Comparison of ENCODE assay signal across 8 cellular contexts in genomic region chr1:215076312-215076711, GRCh38. TPM values are rescaled to one million over a fixed set of nuclear protein-coding genes. Genes with fewer than 3 reads are reported as not detected.
DNase-seq lines count a peak whose midpoint lies in the region; FAIRE-seq and TF ChIP-seq lines count a peak whose summit lies in the region.

No MANE protein-coding gene starts in this region.

- no peak overlapping the region for H3K4me3 Mint-ChIP-seq in activated T-helper 1 cell treated with anti-CD3 and anti-CD28 coated beads, Interleukin-12 subunit alpha, Interleukin-12 subunit beta, Interleukin-2, Interleukin-4 antibody, amounts not matched to agents 30 ng/mL and 10 ng/mL and 1 ng/mL, durations not matched to agents 14 hours and 24 hours and 36 hours

- intact Hi-C loops in activated T-helper 1 cell treated with anti-CD3 and anti-CD28 coated beads, Interleukin-12 subunit alpha, Interleukin-12 subunit beta, Interleukin-2, Interleukin-4 antibody, amounts not matched to agents 30 ng/mL and 10 ng/mL and 1 ng/mL, durations not matched to agents 14 hours and 24 hours and 36 hours (cut with micrococcal nuclease): no loop called here
- intact Hi-C loops in posterior cingulate gyrus (cut with DNase I): no loop called here

- TF ChIP-seq CTCF in LNCaP clone FGC (IDR thresholded peaks at IDR 0.05; ENCODE audit: control insufficient read depth, extremely low read depth, insufficient read depth): peak; percentile 43; the same call in 1 of the 2 replicates

- peak; percentile 56 for FAIRE-seq in GM19239 (lab: Jason Lieb, UNC)

- peaks cover 23% of the 10 kb centered on the region for H3K27me3 Mint-ChIP-seq in activated T-helper 1 cell treated with anti-CD3 and anti-CD28 coated beads, Interleukin-12 subunit alpha, Interleukin-12 subunit beta, Interleukin-2, Interleukin-4 antibody, amounts not matched to agents 30 ng/mL and 10 ng/mL and 1 ng/mL, durations not matched to agents 14 hours and 24 hours and 36 hours (ENCODE audit: insufficient read depth)

- H3K27ac Mint-ChIP-seq in activated T-helper 1 cell treated with anti-CD3 and anti-CD28 coated beads, Interleukin-12 subunit alpha, Interleukin-12 subunit beta, Interleukin-2, Interleukin-4 antibody, amounts not matched to agents 30 ng/mL and 10 ng/mL and 1 ng/mL, durations not matched to agents 14 hours and 24 hours and 36 hours: no peak overlapping the region

- no peaks in the 10 kb centered on the region for H3K4me1 Mint-ChIP-seq in activated T-helper 1 cell treated with anti-CD3 and anti-CD28 coated beads, Interleukin-12 subunit alpha, Interleukin-12 subunit beta, Interleukin-2, Interleukin-4 antibody, amounts not matched to agents 30 ng/mL and 10 ng/mL and 1 ng/mL, durations not matched to agents 14 hours and 24 hours and 36 hours (ENCODE audit: low read depth)

- DNase-seq in COLO829 (ENCODE audit: low spot score): peak; percentile 26
- DNase-seq in GM19239 (ENCODE audit: insufficient read length, low spot score): no peak
- DNase-seq in LNCaP clone FGC (ENCODE audit: low read depth): no peak
- peak; percentile 56 for DNase-seq in dermis blood vessel endothelial cell
- DNase-seq in medulla oblongata (ENCODE audit: extremely low spot score): no peak
- DNase-seq in activated CD4-positive, alpha-beta T cell treated with anti-CD3 and anti-CD28 coated beads, Interleukin-2, amount 50 U/mL, for 48 hours: no peak
- no peak for DNase-seq in activated T-helper 1 cell treated with anti-CD3 and anti-CD28 coated beads, Interleukin-12 subunit alpha, Interleukin-12 subunit beta, Interleukin-2, Interleukin-4 antibody, amounts not matched to agents 30 ng/mL and 10 ng/mL and 1 ng/mL, durations not matched to agents 14 hours and 24 hours and 36 hours (ENCODE audit: low spot score)
- no peak for DNase-seq in posterior cingulate gyrus

- H3K4me3 ChIP-seq in LNCaP clone FGC (ENCODE audit: low read depth, low read length): no peak overlapping the region

- no peaks in the 10 kb centered on the region for H3K9me3 Mint-ChIP-seq in activated T-helper 1 cell treated with anti-CD3 and anti-CD28 coated beads, Interleukin-12 subunit alpha, Interleukin-12 subunit beta, Interleukin-2, Interleukin-4 antibody, amounts not matched to agents 30 ng/mL and 10 ng/mL and 1 ng/mL, durations not matched to agents 14 hours and 24 hours and 36 hours

- no peaks in the 10 kb centered on the region for H3K36me3 Mint-ChIP-seq in activated T-helper 1 cell treated with anti-CD3 and anti-CD28 coated beads, Interleukin-12 subunit alpha, Interleukin-12 subunit beta, Interleukin-2, Interleukin-4 antibody, amounts not matched to agents 30 ng/mL and 10 ng/mL and 1 ng/mL, durations not matched to agents 14 hours and 24 hours and 36 hours (ENCODE audit: low read depth)

RNA-seq across cellular contexts. Expression of gene KCNK2, which starts 6.2 kb away (rescaled TPM):
- under 0.01 TPM in 1 of 2 replicates, not detected in the other for total RNA-seq in dermis blood vessel endothelial cell
- total RNA-seq in activated T-helper 1 cell treated with anti-CD3 and anti-CD28 coated beads, Interleukin-12 subunit alpha, Interleukin-12 subunit beta, Interleukin-2, Interleukin-4 antibody, amounts not matched to agents 30 ng/mL and 10 ng/mL and 1 ng/mL, durations not matched to agents 14 hours and 24 hours and 36 hours: not detected in 2 replicates

Comparison
In these comparisons a context has a peak if more than half of its experiments do, and no peak if none do; other contexts are left out.
1. DNase-seq: peak in COLO829 (single experiment) and dermis blood vessel endothelial cell (single experiment); none in GM19239 (single experiment), LNCaP clone FGC (single experiment), medulla oblongata (single experiment), activated CD4-positive, alpha-beta T cell treated with anti-CD3 and anti-CD28 coated beads, Interleukin-2, amount 50 U/mL, for 48 hours (0 of 2), activated T-helper 1 cell treated with anti-CD3 and anti-CD28 coated beads, Interleukin-12 subunit alpha, Interleukin-12 subunit beta, Interleukin-2, Interleukin-4 antibody, amounts not matched to agents 30 ng/mL and 10 ng/mL and 1 ng/mL, durations not matched to agents 14 hours and 24 hours and 36 hours (single experiment) and posterior cingulate gyrus (0 of 10).